Comparison of ENCODE assay signal across 8 cellular contexts in the genomic region with DNA sequence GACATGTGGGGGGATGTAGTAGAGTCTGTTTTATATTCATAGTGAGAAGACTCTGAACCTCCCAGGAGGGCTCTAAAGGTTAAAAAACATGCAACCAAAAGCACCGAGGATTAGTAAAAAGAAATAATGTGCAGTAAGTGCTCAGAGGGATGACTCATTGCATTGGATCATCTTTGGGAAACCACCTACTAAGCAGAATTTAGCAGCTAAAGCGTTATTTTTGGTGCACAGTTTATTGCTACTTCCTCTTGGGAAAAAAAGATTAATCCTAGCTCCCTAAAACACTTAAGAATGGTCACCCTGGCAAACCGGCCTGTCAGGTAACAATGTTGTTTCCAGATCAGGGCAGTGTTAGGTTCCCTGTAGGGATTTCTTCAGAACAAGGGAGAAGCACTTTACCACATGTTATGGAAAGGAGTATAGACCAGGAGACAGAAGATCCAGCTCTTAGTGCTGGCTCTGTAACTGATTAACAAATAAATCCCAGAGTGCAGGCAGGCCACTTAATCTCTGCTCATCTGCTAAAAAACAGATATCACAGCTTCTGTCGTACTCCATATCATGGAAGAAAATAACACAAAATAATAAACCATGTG. TPM values are rescaled to one million over a fixed set of nuclear protein-coding genes. Genes with fewer than 3 reads are reported as not detected.
A peak's percentile ranks its signal among the peaks of the same experiment; 100 is the strongest.
DNase-seq lines count a peak whose midpoint lies in the region; ATAC-seq and TF ChIP-seq lines count a peak whose summit lies in the region.

No MANE protein-coding gene starts in this region.

- DNase-seq in Kasumi-1 (lab: John Stamatoyannopoulos, UW): peak; percentile 66 to 71
- DNase-seq in amniotic stem cell (lab: John Stamatoyannopoulos, UW): peak; percentile 20
- DNase-seq in left colon: no peak
- DNase-seq in upper lobe of right lung: no peak
- DNase-seq in effector memory CD4-positive, alpha-beta T cell: no peak

- intact Hi-C loops in left colon (cut with DNase I, micrococcal nuclease) (no loop called here), upper lobe of right lung (cut with DNase I) (loop anchor here (10.0 kb wide), 1 partner anchor 50 kb away; no protein-coding TSS in a partner anchor)

- H3K27ac ChIP-seq in BLaER1: peak overlapping the region; percentile 87
- peak overlapping the region; percentile 20 for H3K27ac ChIP-seq in upper lobe of right lung
- no peak overlapping the region for H3K27ac ChIP-seq in effector memory CD4-positive, alpha-beta T cell (ENCODE audit: insufficient read depth, low read length, poor library complexity, severe bottlenecking)

- H3K4me1 ChIP-seq in BLaER1: peaks cover 95% of the 10 kb centered on the region
- H3K4me1 ChIP-seq in upper lobe of right lung: peaks cover 25% of the 10 kb centered on the region
- peaks cover 27% of the 10 kb centered on the region for H3K4me1 ChIP-seq in effector memory CD4-positive, alpha-beta T cell (ENCODE audit: control insufficient read depth, insufficient read depth, low read length, poor library complexity, severe bottlenecking)

- H3K4me2 ChIP-seq in BLaER1: peak overlapping the region; percentile 67

- peak overlapping the region; percentile 30; the same call in 1 of the 2 replicates for H3K4me3 ChIP-seq in BLaER1
- H3K4me3 ChIP-seq in upper lobe of right lung: no peak overlapping the region
- H3K4me3 ChIP-seq in effector memory CD4-positive, alpha-beta T cell (ENCODE audit: insufficient read depth, low read depth, low read length, poor library complexity, severe bottlenecking): no peak overlapping the region

- H4K20me1 ChIP-seq in BLaER1: no peaks in the 10 kb centered on the region

- H3K9me3 ChIP-seq in BLaER1 (no peaks in the 10 kb centered on the region), upper lobe of right lung (no peaks in the 10 kb centered on the region)
- no peaks in the 10 kb centered on the region for H3K9me3 ChIP-seq in effector memory CD4-positive, alpha-beta T cell (ENCODE audit: control insufficient read depth, low read length)

- H3K27me3 ChIP-seq in BLaER1 (no peaks in the 10 kb centered on the region), upper lobe of right lung (no peaks in the 10 kb centered on the region)
- no peaks in the 10 kb centered on the region for H3K27me3 ChIP-seq in effector memory CD4-positive, alpha-beta T cell (replicated peaks; ENCODE audit: control insufficient read depth, insufficient read depth, low read length, poor library complexity, severe bottlenecking)

- TF ChIP-seq CTCF in upper lobe of right lung (IDR thresholded peaks at IDR 0.05): no peak

- peak overlapping the region; percentile 73 for H3K9ac ChIP-seq in BLaER1

- H3K36me3 ChIP-seq in BLaER1 (peaks cover 6% of the 10 kb centered on the region; the same call in 1 of the 2 replicates), upper lobe of right lung (no peaks in the 10 kb centered on the region)
- H3K36me3 ChIP-seq in effector memory CD4-positive, alpha-beta T cell (ENCODE audit: control insufficient read depth, insufficient read depth, low read length): no peaks in the 10 kb centered on the region

- ATAC-seq in GM21381 (IDR thresholded peaks at IDR 0.05; ENCODE audit: unreplicated experiment) (peak; percentile 25), left colon (peak; percentile 59), upper lobe of right lung (peak; percentile 42), HG03280 (IDR thresholded peaks at IDR 0.05; ENCODE audit: unreplicated experiment) (no peak)

RNA-seq across cellular contexts. Expression of gene FAM133B, which starts 44.8 kb away (rescaled TPM):
- 10 to 100 TPM; 17.9 to 19.8 TPM for total RNA-seq in left colon
- 21.2 TPM for total RNA-seq in upper lobe of right lung

Comparison
In these comparisons a context has a peak if more than half of its experiments do, and no peak if none do; other contexts are left out.
1. DNase-seq: peak in Kasumi-1 (2 of 2) and amniotic stem cell (single experiment); none in left colon (0 of 2), upper lobe of right lung (single experiment) and effector memory CD4-positive, alpha-beta T cell (0 of 3).